In genomic region chr9:130936285-130937117, GRCh38 we compare ENCODE assay signal across 8 cellular contexts. TPM values are rescaled to one million over a fixed set of nuclear protein-coding genes. Genes with fewer than 3 reads are reported as not detected.
DNase-seq lines count a peak whose midpoint lies in the region; ATAC-seq and TF ChIP-seq lines count a peak whose summit lies in the region.

No MANE protein-coding gene starts in this region.

- H3K4me1 Mint-ChIP-seq in naive B cell: peaks cover 13 to 21% (median 15%) of the 10 kb centered on the region in 3 donors

- intact Hi-C loops in colonic mucosa (cut with DNase I): no loop called here

- TF ChIP-seq CTCF in colonic mucosa (IDR thresholded peaks at IDR 0.05): no peak

- ATAC-seq in naive B cell (ENCODE audit: low read depth in 2 of 2): no peak
- ATAC-seq in GM21576 (IDR thresholded peaks at IDR 0.05; ENCODE audit: unreplicated experiment): no peak
- ATAC-seq in GM18502 (IDR thresholded peaks at IDR 0.05; ENCODE audit: poor library complexity, unreplicated experiment): no peak
- ATAC-seq in GM18858 (IDR thresholded peaks at IDR 0.05; ENCODE audit: unreplicated experiment): no peak

- H3K9me3 ChIP-seq in colonic mucosa: no peaks in the 10 kb centered on the region

- H3K4me3 ChIP-seq in colonic mucosa: no peak overlapping the region

- peak overlapping the region in 1 of 6 donors; percentile 37 for H3K27ac Mint-ChIP-seq in naive B cell

- no peaks in the 10 kb centered on the region for H3K9me3 Mint-ChIP-seq in naive B cell

- H3K9ac ChIP-seq in colonic mucosa (ENCODE audit: low read depth in 2 of 2, low read length in 2 of 2): no peak overlapping the region

- no peaks in the 10 kb centered on the region for H3K36me3 ChIP-seq in colonic mucosa

- H3K4me3 Mint-ChIP-seq in naive B cell: peak overlapping the region in 5 of 8 donors; percentile 26 to 82 (median 49)

- no peak overlapping the region for H3K27ac ChIP-seq in colonic mucosa

- DNase-seq in DMS 273 (lab: John Stamatoyannopoulos, UW; ENCODE audit: unreplicated experiment) (peak; percentile 96), M059J (ENCODE audit: low read depth) (peak; percentile 97), colonic mucosa (peak; percentile 44), naive B cell (no peak), NCI-H1092 (lab: John Stamatoyannopoulos, UW) (no peak)

- peaks cover 4% of the 10 kb centered on the region for H3K4me1 ChIP-seq in colonic mucosa

- H3K27me3 Mint-ChIP-seq in naive B cell: peaks cover 51 to 87% (median 78%) of the 10 kb centered on the region in 3 donors

- peaks cover 34% of the 10 kb centered on the region for H3K27me3 ChIP-seq in colonic mucosa

- H3K36me3 Mint-ChIP-seq in naive B cell: no peaks in the 10 kb centered on the region

RNA-seq across cellular contexts. Expression of gene FIBCD1, which starts 2.5 kb away (rescaled TPM):
- 12.7 and 36.2 TPM in 2 replicates for total RNA-seq in M059J (2014; rRNA removed; shearing (Covaris generic))
- 10 to 100 TPM in 1 of 2 donors, 1 to 10 TPM in 1; 9.0 to 32.9 TPM for total RNA-seq in colonic mucosa
- not detected for polyA plus RNA-seq in naive B cell (ENCODE audit: low read depth in 6 of 6)

RNA-seq across cellular contexts. Expression of gene QRFP, which starts 39.9 kb away (rescaled TPM):
- not detected in 2 replicates for total RNA-seq in M059J (2014; rRNA removed; shearing (Covaris generic))
- total RNA-seq in colonic mucosa: under 1 TPM in 1 of 2 donors, not detected in 1; 0.77 TPM
- polyA plus RNA-seq in naive B cell (ENCODE audit: low read depth in 6 of 6): under 1 TPM in 2 of 6 donors, not detected in 4; 0.42 to 0.75 TPM

Comparison
In these comparisons a context has a peak if more than half of its experiments do, and no peak if none do; other contexts are left out.
1. DNase-seq: peak in DMS 273 (single experiment), M059J (single experiment) and colonic mucosa (single experiment); none in naive B cell (single experiment) and NCI-H1092 (single experiment).